ENCODE assay signal across 2 cellular contexts in the genomic region with DNA sequence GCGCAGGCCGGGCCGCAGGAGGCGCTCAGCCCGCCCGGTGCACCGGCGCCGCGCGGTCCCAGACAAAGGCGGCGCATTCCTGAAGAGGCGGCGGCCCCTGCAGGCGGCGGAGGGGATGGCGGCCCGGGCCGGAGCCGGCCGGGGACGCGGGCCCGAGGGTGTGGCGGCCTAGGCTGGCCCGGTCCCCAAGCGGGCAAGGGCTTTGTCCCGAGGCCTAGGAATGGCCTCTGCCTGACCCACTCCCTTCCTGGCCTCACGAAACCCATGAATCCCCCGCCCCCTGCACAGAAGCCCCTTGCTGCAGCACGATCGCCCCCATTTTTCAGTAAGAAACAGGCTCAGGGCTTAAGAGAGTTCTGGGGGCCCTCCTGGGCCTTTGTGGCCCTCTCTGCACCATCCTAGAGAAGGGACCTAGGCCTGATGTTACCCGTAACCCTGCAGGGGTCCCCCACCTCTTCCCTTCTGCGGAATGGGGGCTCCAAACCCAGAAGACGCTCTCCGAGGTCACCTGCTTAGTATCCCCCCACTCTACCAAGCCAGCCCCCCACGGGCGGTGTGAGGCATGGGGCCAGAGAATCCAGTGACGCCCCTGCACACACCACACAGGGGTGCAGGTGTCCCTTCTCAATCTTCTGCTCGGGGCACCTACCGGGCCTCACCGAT.
TF ChIP-seq lines count a peak whose summit lies in the region.

No MANE protein-coding gene starts in this region.

TF ChIP-seq in A549, 52 proteins besides CTCF, POLR2A, EP300 and RAD21 (continued from another document):
- TF ChIP-seq, protein P1, sequence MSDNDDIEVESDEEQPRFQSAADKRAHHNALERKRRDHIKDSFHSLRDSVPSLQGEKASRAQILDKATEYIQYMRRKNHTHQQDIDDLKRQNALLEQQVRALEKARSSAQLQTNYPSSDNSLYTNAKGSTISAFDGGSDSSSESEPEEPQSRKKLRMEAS (IDR thresholded peaks at IDR 0.05): no peak
- TF ChIP-seq CBX8 (IDR thresholded peaks at IDR 0.05) (no peak), ZSCAN20 (CRISPR knock-in tag; IDR thresholded peaks at IDR 0.05) (no peak), ZFP36 (IDR thresholded peaks at IDR 0.05; ENCODE audit: borderline replicate concordance, partially characterized antibody) (no peak), SMC3 (IDR thresholded peaks at IDR 0.05) (peak; percentile 32; the same call in 2 of the 3 replicates)
- TF ChIP-seq, protein P2, sequence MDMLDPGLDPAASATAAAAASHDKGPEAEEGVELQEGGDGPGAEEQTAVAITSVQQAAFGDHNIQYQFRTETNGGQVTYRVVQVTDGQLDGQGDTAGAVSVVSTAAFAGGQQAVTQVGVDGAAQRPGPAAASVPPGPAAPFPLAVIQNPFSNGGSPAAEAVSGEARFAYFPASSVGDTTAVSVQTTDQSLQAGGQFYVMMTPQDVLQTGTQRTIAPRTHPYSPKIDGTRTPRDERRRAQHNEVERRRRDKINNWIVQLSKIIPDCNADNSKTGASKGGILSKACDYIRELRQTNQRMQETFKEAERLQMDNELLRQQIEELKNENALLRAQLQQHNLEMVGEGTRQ (IDR thresholded peaks at IDR 0.05): no peak
TF ChIP-seq in A549: peak in this region for 1.

TF ChIP-seq in endothelial cell of umbilical vein, 7 proteins besides CTCF, POLR2A, EP300 and RAD21 (continued from another document):
- TF ChIP-seq GATA2 (IDR thresholded peaks at IDR 0.05; ENCODE audit: insufficient read depth, insufficient read length, low read depth, low read length) (no peak), MYC (IDR thresholded peaks at IDR 0.05; ENCODE audit: low read depth, low read length) (no peak), JUN (IDR thresholded peaks at IDR 0.05; ENCODE audit: borderline replicate concordance, insufficient read depth, insufficient read length, low read depth) (no peak), EZH2 (IDR thresholded peaks at IDR 0.05; ENCODE audit: borderline replicate concordance, low read depth, low read length, severe bottlenecking) (no peak)
